Comparison of ENCODE assay signal across 25 cellular contexts in genomic region chr3:18868911-18869689, GRCh38.
DNase-seq lines count a peak whose midpoint lies in the region; ATAC-seq and TF ChIP-seq lines count a peak whose summit lies in the region.
"Had no signal": no experiment of that assay in that cellular context is flagged by ENCODE, and none has a peak within 500 bp of the region (broad histone marks: within the 10 kb centered on the region; RNA-seq: fewer than 3 reads in every experiment).

No MANE protein-coding gene starts in this region.

- H3K27ac Mint-ChIP-seq in activated naive CD4-positive, alpha-beta T cell treated with anti-CD3 and anti-CD28 coated beads, Interleukin-2, amount 10 ng/mL, durations not matched to agents 7 days and 5 days = no peak overlapping the region
- H3K27ac Mint-ChIP-seq in activated T-helper 17 cell treated with anti-CD3 and anti-CD28 coated beads, Interleukin-2, amount 50 U/mL, for 72 hours = peak overlapping the region; percentile 90
- peak overlapping the region; percentile 97 for H3K27ac Mint-ChIP-seq in stimulated activated naive CD8-positive, alpha-beta T cell treated with anti-CD3 and anti-CD28 coated beads, Interleukin-15, Interleukin-2, amounts not matched to agents 100 ng/mL and 50 ng/mL, for 24 hours
- H3K27ac Mint-ChIP-seq: CD8-positive, alpha-beta T cell; memory B cell had no signal

- H3K27me3 ChIP-seq in transverse colon = no peaks in the 10 kb centered on the region
- H3K27me3 ChIP-seq: ascending aorta, gastroesophageal sphincter, stomach, upper lobe of right lung had no signal

- no peak for TF ChIP-seq POLR2A in transverse colon (IDR thresholded peaks at IDR 0.05)

- no peaks in the 10 kb centered on the region for H3K36me3 ChIP-seq in transverse colon
- H3K36me3 ChIP-seq: ascending aorta, gastroesophageal sphincter, stomach, upper lobe of right lung had no signal

- in situ Hi-C loops in transverse colon (cut with MboI; ENCODE audit: low pct_ligation_motif_present in 1 of 4, low pct_unique_long_range_greater_than_20kb in 1 of 4, low sequenced_read_pairs in 3 of 4) = no loop called here

- H3K4me1 Mint-ChIP-seq in activated naive CD4-positive, alpha-beta T cell treated with anti-CD3 and anti-CD28 coated beads, Interleukin-2, amount 10 ng/mL, durations not matched to agents 7 days and 5 days = no peaks in the 10 kb centered on the region
- peaks cover 23% of the 10 kb centered on the region for H3K4me1 Mint-ChIP-seq in activated T-helper 17 cell treated with anti-CD3 and anti-CD28 coated beads, Interleukin-2, amount 50 U/mL, for 72 hours
- peaks cover 48% of the 10 kb centered on the region for H3K4me1 Mint-ChIP-seq in stimulated activated naive CD8-positive, alpha-beta T cell treated with anti-CD3 and anti-CD28 coated beads, Interleukin-15, Interleukin-2, amounts not matched to agents 100 ng/mL and 50 ng/mL, for 24 hours (ENCODE audit: low read depth)
- H3K4me1 Mint-ChIP-seq: memory B cell had no signal

- H3K9me3 ChIP-seq in transverse colon = no peaks in the 10 kb centered on the region
- H3K9me3 ChIP-seq: ascending aorta, gastroesophageal sphincter, stomach, upper lobe of right lung had no signal

- H3K4me3 ChIP-seq in transverse colon = no peak overlapping the region
- H3K4me3 ChIP-seq: ascending aorta, gastroesophageal sphincter, smooth muscle cell, stomach, upper lobe of right lung had no signal

- H3K27ac ChIP-seq in transverse colon = no peak overlapping the region
- H3K27ac ChIP-seq: ascending aorta, gastroesophageal sphincter, RWPE1, stomach, upper lobe of right lung had no signal

- H3K4me1 ChIP-seq in transverse colon = no peaks in the 10 kb centered on the region
- H3K4me1 ChIP-seq: ascending aorta, gastroesophageal sphincter, stomach, upper lobe of right lung had no signal

- H3K36me3 Mint-ChIP-seq in activated naive CD4-positive, alpha-beta T cell treated with anti-CD3 and anti-CD28 coated beads, Interleukin-2, amount 10 ng/mL, durations not matched to agents 7 days and 5 days = no peaks in the 10 kb centered on the region
- H3K36me3 Mint-ChIP-seq in activated T-helper 17 cell treated with anti-CD3 and anti-CD28 coated beads, Interleukin-2, amount 50 U/mL, for 72 hours (ENCODE audit: low read depth) = no peaks in the 10 kb centered on the region
- H3K36me3 Mint-ChIP-seq in stimulated activated naive CD8-positive, alpha-beta T cell treated with anti-CD3 and anti-CD28 coated beads, Interleukin-15, Interleukin-2, amounts not matched to agents 100 ng/mL and 50 ng/mL, for 24 hours (ENCODE audit: low read depth) = no peaks in the 10 kb centered on the region
- H3K36me3 Mint-ChIP-seq: CD8-positive, alpha-beta T cell; memory B cell had no signal

- 79 to 92% methylated on average over 4 of the region's 4 CpGs for WGBS in transverse colon (ENCODE audit: low coverage in 1 of 2), 2 donors

- no peak for TF ChIP-seq EP300 in transverse colon (IDR thresholded peaks at IDR 0.05; ENCODE audit: low read depth)

- peak; percentile 39 for DNase-seq in activated naive CD4-positive, alpha-beta T cell treated with anti-CD3 and anti-CD28 coated beads, Interleukin-2, amount 50 U/mL, for 16 hours
- no peak for DNase-seq in activated naive CD4-positive, alpha-beta T cell treated with anti-CD3 and anti-CD28 coated beads, Interleukin-2, amount 10 ng/mL, durations not matched to agents 7 days and 5 days
- peak; percentile 10 for DNase-seq in stimulated activated CD4-positive, alpha-beta T cell treated with anti-CD3 and anti-CD28 coated beads, Interleukin-12 subunit alpha, Interleukin-12 subunit beta, amount 100 ng/mL, for 4 hours
- DNase-seq in HUDEP-2 (lab: John Stamatoyannopoulos, UW; ENCODE audit: unreplicated experiment in 76 of 76) (no peak), transverse colon (no peak)
- DNase-seq: activated effector memory CD4-positive, alpha-beta T cell treated with Interleukin-2 at 50 U/mL for 16 hours; CD8-positive, alpha-beta T cell; cerebellar nuclear complex; DMS153; effector CD4-positive, alpha-beta T cell; GDM1; NCI-H1417; NCI-H2107; NCI-H526; stomach; upper lobe of right lung had no signal

- no peak for TF ChIP-seq CTCF in transverse colon (IDR thresholded peaks at IDR 0.05)

- intact Hi-C loops in transverse colon (cut with DNase I; ENCODE audit: low total_unique reads) = no loop called here

- no peaks in the 10 kb centered on the region for H3K27me3 Mint-ChIP-seq in activated naive CD4-positive, alpha-beta T cell treated with anti-CD3 and anti-CD28 coated beads, Interleukin-2, amount 10 ng/mL, durations not matched to agents 7 days and 5 days
- H3K27me3 Mint-ChIP-seq in activated T-helper 17 cell treated with anti-CD3 and anti-CD28 coated beads, Interleukin-2, amount 50 U/mL, for 72 hours = no peaks in the 10 kb centered on the region
- H3K27me3 Mint-ChIP-seq in stimulated activated naive CD8-positive, alpha-beta T cell treated with anti-CD3 and anti-CD28 coated beads, Interleukin-15, Interleukin-2, amounts not matched to agents 100 ng/mL and 50 ng/mL, for 24 hours = peaks cover 2% of the 10 kb centered on the region
- H3K27me3 Mint-ChIP-seq: memory B cell had no signal

- CTCF ChIA-PET in activated naive CD4-positive, alpha-beta T cell treated with anti-CD3 and anti-CD28 coated beads, Interleukin-2, amount 10 ng/mL, durations not matched to agents 7 days and 5 days (lab: Charles Lee) = interaction anchor here (0.6 to 1.5 kb wide), 4 partner anchors 16 to 372 kb away, joined by 3 to 4 read pairs (median 3); no protein-coding TSS in a partner anchor

- no peak overlapping the region for H3K4me3 Mint-ChIP-seq in activated naive CD4-positive, alpha-beta T cell treated with anti-CD3 and anti-CD28 coated beads, Interleukin-2, amount 10 ng/mL, durations not matched to agents 7 days and 5 days
- peak overlapping the region; percentile 64 for H3K4me3 Mint-ChIP-seq in activated T-helper 17 cell treated with anti-CD3 and anti-CD28 coated beads, Interleukin-2, amount 50 U/mL, for 72 hours
- peak overlapping the region; percentile 69 for H3K4me3 Mint-ChIP-seq in stimulated activated naive CD8-positive, alpha-beta T cell treated with anti-CD3 and anti-CD28 coated beads, Interleukin-15, Interleukin-2, amounts not matched to agents 100 ng/mL and 50 ng/mL, for 24 hours
- H3K4me3 Mint-ChIP-seq: CD8-positive, alpha-beta T cell; memory B cell had no signal

- ATAC-seq in activated T-helper 17 cell treated with anti-CD3 and anti-CD28 coated beads, Interleukin-2, amount 50 U/mL, for 72 hours (replicated peaks) = peak; percentile 76
- ATAC-seq in HG03159 (IDR thresholded peaks at IDR 0.05; ENCODE audit: unreplicated experiment) = no peak
- ATAC-seq: CD8-positive, alpha-beta T cell; gastroesophageal sphincter; HCT116; upper lobe of right lung had no signal

- H3K9me3 Mint-ChIP-seq in activated naive CD4-positive, alpha-beta T cell treated with anti-CD3 and anti-CD28 coated beads, Interleukin-2, amount 10 ng/mL, durations not matched to agents 7 days and 5 days = peaks cover 1% of the 10 kb centered on the region
- no peaks in the 10 kb centered on the region for H3K9me3 Mint-ChIP-seq in activated T-helper 17 cell treated with anti-CD3 and anti-CD28 coated beads, Interleukin-2, amount 50 U/mL, for 72 hours
- H3K9me3 Mint-ChIP-seq in stimulated activated naive CD8-positive, alpha-beta T cell treated with anti-CD3 and anti-CD28 coated beads, Interleukin-15, Interleukin-2, amounts not matched to agents 100 ng/mL and 50 ng/mL, for 24 hours = no peaks in the 10 kb centered on the region
- H3K9me3 Mint-ChIP-seq: memory B cell had no signal

Comparison
In these comparisons a context has a peak if more than half of its experiments do, and no peak if none do; other contexts are left out.
1. DNase-seq: peak in activated naive CD4-positive, alpha-beta T cell treated with anti-CD3 and anti-CD28 coated beads, Interleukin-2, amount 50 U/mL, for 16 hours (single experiment) and stimulated activated CD4-positive, alpha-beta T cell treated with anti-CD3 and anti-CD28 coated beads, Interleukin-12 subunit alpha, Interleukin-12 subunit beta, amount 100 ng/mL, for 4 hours (single experiment); none in activated naive CD4-positive, alpha-beta T cell treated with anti-CD3 and anti-CD28 coated beads, Interleukin-2, amount 10 ng/mL, durations not matched to agents 7 days and 5 days (single experiment), HUDEP-2 (0 of 76) and transverse colon (single experiment).